ENCODE assay signal across 21 cellular contexts in the genomic region with DNA sequence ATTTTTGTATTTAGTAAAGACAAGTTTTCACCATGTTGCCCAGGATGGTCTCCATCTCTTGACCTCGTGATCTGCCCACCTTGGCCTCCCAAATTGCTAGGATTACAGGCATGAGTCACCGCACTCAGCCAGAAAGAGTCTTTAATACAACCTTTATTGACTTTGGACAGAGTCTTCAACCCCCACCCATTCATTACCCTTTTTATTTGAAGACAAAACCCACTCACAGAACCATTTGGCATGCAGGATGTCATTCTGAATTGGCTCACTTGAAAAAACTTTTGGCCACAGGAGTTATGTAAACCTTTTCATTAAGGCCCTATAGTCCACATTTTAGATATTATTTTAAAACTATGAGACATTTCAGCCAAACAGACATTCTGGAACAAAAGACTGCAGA.
DNase-seq lines count a peak whose midpoint lies in the region; ATAC-seq and TF ChIP-seq lines count a peak whose summit lies in the region.
"Had no signal": no experiment of that assay in that cellular context is flagged by ENCODE, and none has a peak within 500 bp of the region (broad histone marks: within the 10 kb centered on the region; RNA-seq: fewer than 3 reads in every experiment).

No MANE protein-coding gene starts in this region.

- no peaks in the 10 kb centered on the region for H3K36me3 Mint-ChIP-seq in activated T-cell treated with anti-CD3 and anti-CD28 coated beads, Interleukin-2, amount 50 U/mL, for 4 hours (ENCODE audit: insufficient read depth)
- no peaks in the 10 kb centered on the region for H3K36me3 Mint-ChIP-seq in activated CD4-positive, alpha-beta memory T cell treated with anti-CD3 and anti-CD28 coated beads, Interleukin-2, amount 10 ng/mL, durations not matched to agents 7 days and 5 days (ENCODE audit: low read depth)
- H3K36me3 Mint-ChIP-seq: CD8-positive, alpha-beta T cell had no signal

- POLR2A ChIA-PET in activated CD4-positive, alpha-beta memory T cell treated with anti-CD3 and anti-CD28 coated beads, Interleukin-2, amount 10 ng/mL, durations not matched to agents 7 days and 5 days (lab: Charles Lee): no interaction called here

- no peaks in the 10 kb centered on the region for H3K36me3 ChIP-seq in ACC112 (ENCODE audit: insufficient read depth, low read length)
- H3K36me3 ChIP-seq in OCI-LY3 (replicated peaks; ENCODE audit: low read depth, low read length): no peaks in the 10 kb centered on the region
- no peaks in the 10 kb centered on the region for H3K36me3 ChIP-seq in fibroblast of lung (ENCODE audit: control insufficient read depth, insufficient read depth, low read length)
- H3K36me3 ChIP-seq: BLaER1 treated with 17β-estradiol and CSF1 and Interleukin-3, amounts not matched to agents 10 nM and 100 nM; Peyer's patch had no signal

- H3K9me3 ChIP-seq in OCI-LY3 (ENCODE audit: insufficient read depth, low read length): no peaks in the 10 kb centered on the region
- no peaks in the 10 kb centered on the region for H3K9me3 ChIP-seq in fibroblast of lung (ENCODE audit: control insufficient read depth, insufficient read depth, low read depth, low read length)
- H3K9me3 ChIP-seq: A549; BLaER1 treated with 17β-estradiol and CSF1 and Interleukin-3, amounts not matched to agents 10 nM and 100 nM; Peyer's patch had no signal

- H3K4me1 ChIP-seq in ACC112 (ENCODE audit: control insufficient read depth, insufficient read depth, low read length, unreplicated experiment) (peaks cover 13% of the 10 kb centered on the region), OCI-LY3 (ENCODE audit: low read length) (peaks cover 35% of the 10 kb centered on the region), fibroblast of lung (ENCODE audit: control insufficient read depth, extremely low read depth, insufficient read depth, low read length) (no peaks in the 10 kb centered on the region)
- H3K4me1 ChIP-seq: A549; BLaER1 treated with 17β-estradiol and CSF1 and Interleukin-3, amounts not matched to agents 10 nM and 100 nM; Peyer's patch had no signal

- peak; percentile 8 for ATAC-seq in HG03025 (IDR thresholded peaks at IDR 0.05; ENCODE audit: low FRiP score, unreplicated experiment)
- ATAC-seq in activated T-cell treated with anti-CD3 and anti-CD28 coated beads, Interleukin-2, amount 50 U/mL, for 4 hours: no peak
- ATAC-seq: A549; CD8-positive, alpha-beta T cell had no signal

- CTCF ChIA-PET in activated CD4-positive, alpha-beta memory T cell treated with anti-CD3 and anti-CD28 coated beads, Interleukin-2, amount 10 ng/mL, durations not matched to agents 7 days and 5 days (lab: Charles Lee): no interaction called here

- H2AFZ ChIP-seq in ACC112 (ENCODE audit: low read length, unreplicated experiment) (peak overlapping the region; percentile 68), OCI-LY3 (ENCODE audit: low read depth, low read length) (no peak overlapping the region), fibroblast of lung (ENCODE audit: low read length) (no peak overlapping the region)

- peak overlapping the region; percentile 42 for H3K4me2 ChIP-seq in OCI-LY3 (ENCODE audit: low read length)
- peak overlapping the region; percentile 37 for H3K4me2 ChIP-seq in fibroblast of lung (ENCODE audit: extremely low read depth, insufficient read depth, low read length)
- H3K4me2 ChIP-seq: A549; BLaER1 treated with 17β-estradiol and CSF1 and Interleukin-3, amounts not matched to agents 10 nM and 100 nM had no signal

- no peak for TF ChIP-seq CTCF in OCI-LY3 (IDR thresholded peaks at IDR 0.05; ENCODE audit: low read depth, low read length)
- TF ChIP-seq CTCF in fibroblast of lung (conservative IDR thresholded peaks at IDR 0.05 in 1 of 2, IDR thresholded peaks at IDR 0.05 in 1 of 2; ENCODE audit: low read depth in 1 of 2, low read length in 2 of 2): no peak

- H3K27ac ChIP-seq in ACC112 (ENCODE audit: low read depth, low read length) (peak overlapping the region; percentile 53), OCI-LY3 (ENCODE audit: low read length) (peak overlapping the region; percentile 84), fibroblast of lung (ENCODE audit: insufficient read depth, low read length) (no peak overlapping the region)
- H3K27ac ChIP-seq: A549; BLaER1 treated with 17β-estradiol and CSF1 and Interleukin-3, amounts not matched to agents 10 nM and 100 nM; Peyer's patch; SK-N-MC had no signal

- no peak overlapping the region for H3K4me3 Mint-ChIP-seq in activated T-cell treated with anti-CD3 and anti-CD28 coated beads, Interleukin-2, amount 50 U/mL, for 4 hours
- H3K4me3 Mint-ChIP-seq in activated CD4-positive, alpha-beta memory T cell treated with anti-CD3 and anti-CD28 coated beads, Interleukin-2, amount 10 ng/mL, durations not matched to agents 7 days and 5 days: no peak overlapping the region
- H3K4me3 Mint-ChIP-seq: CD8-positive, alpha-beta T cell had no signal

- H3K27me3 ChIP-seq in ACC112 (ENCODE audit: insufficient read depth, low read length): no peaks in the 10 kb centered on the region
- no peaks in the 10 kb centered on the region for H3K27me3 ChIP-seq in OCI-LY3 (ENCODE audit: low read depth, low read length)
- H3K27me3 ChIP-seq in fibroblast of lung (ENCODE audit: control insufficient read depth, insufficient read depth, low read length): no peaks in the 10 kb centered on the region
- H3K27me3 ChIP-seq: BLaER1 treated with 17β-estradiol and CSF1 and Interleukin-3, amounts not matched to agents 10 nM and 100 nM; Peyer's patch had no signal

- H3K9ac ChIP-seq in OCI-LY3 (ENCODE audit: low read length) (peak overlapping the region; percentile 16; the same call in 1 of the 2 replicates), fibroblast of lung (ENCODE audit: insufficient read depth, low read length) (no peak overlapping the region)
- H3K9ac ChIP-seq: BLaER1 treated with 17β-estradiol and CSF1 and Interleukin-3, amounts not matched to agents 10 nM and 100 nM had no signal

- no peaks in the 10 kb centered on the region for H3K4me1 Mint-ChIP-seq in activated T-cell treated with anti-CD3 and anti-CD28 coated beads, Interleukin-2, amount 50 U/mL, for 4 hours (ENCODE audit: low read depth)
- no peaks in the 10 kb centered on the region for H3K4me1 Mint-ChIP-seq in activated CD4-positive, alpha-beta memory T cell treated with anti-CD3 and anti-CD28 coated beads, Interleukin-2, amount 10 ng/mL, durations not matched to agents 7 days and 5 days

- H3K27me3 Mint-ChIP-seq in activated T-cell treated with anti-CD3 and anti-CD28 coated beads, Interleukin-2, amount 50 U/mL, for 4 hours (ENCODE audit: low read depth): no peaks in the 10 kb centered on the region
- H3K27me3 Mint-ChIP-seq in activated CD4-positive, alpha-beta memory T cell treated with anti-CD3 and anti-CD28 coated beads, Interleukin-2, amount 10 ng/mL, durations not matched to agents 7 days and 5 days: no peaks in the 10 kb centered on the region

- H4K20me1 ChIP-seq in OCI-LY3 (ENCODE audit: insufficient read depth, low read length) (no peaks in the 10 kb centered on the region), fibroblast of lung (ENCODE audit: control insufficient read depth, extremely low read depth, insufficient read depth, low read length) (no peaks in the 10 kb centered on the region)
- H4K20me1 ChIP-seq: BLaER1 treated with 17β-estradiol and CSF1 and Interleukin-3, amounts not matched to agents 10 nM and 100 nM had no signal

- DNase-seq in fibroblast of lung (ENCODE audit: low read depth in 2 of 2): peak in 1 of 2 donors; percentile 76
- DNase-seq in SIG-M5 (lab: John Stamatoyannopoulos, UW): no peak
- DNase-seq in activated T-cell treated with anti-CD3 and anti-CD28 coated beads, Interleukin-2, amount 50 U/mL, for 4 hours: no peak
- DNase-seq in foreskin melanocyte: no peak
- DNase-seq in activated CD4-positive, alpha-beta memory T cell treated with anti-CD3 and anti-CD28 coated beads, Interleukin-2, amount 10 ng/mL, durations not matched to agents 7 days and 5 days: no peak
- DNase-seq: Calu3; CD8-positive, alpha-beta T cell; GOT3; KG1; NCI-H1092 treated with DMSO at 0.1 percent for 48 hours; NCI-H146; NCI-H2081; NCI-H510A; Peyer's patch; T-helper 1 cell had no signal

- no peaks in the 10 kb centered on the region for H3K9me3 Mint-ChIP-seq in activated T-cell treated with anti-CD3 and anti-CD28 coated beads, Interleukin-2, amount 50 U/mL, for 4 hours
- no peaks in the 10 kb centered on the region for H3K9me3 Mint-ChIP-seq in activated CD4-positive, alpha-beta memory T cell treated with anti-CD3 and anti-CD28 coated beads, Interleukin-2, amount 10 ng/mL, durations not matched to agents 7 days and 5 days
- H3K9me3 Mint-ChIP-seq: CD8-positive, alpha-beta T cell had no signal

- H3K27ac Mint-ChIP-seq in activated CD4-positive, alpha-beta memory T cell treated with anti-CD3 and anti-CD28 coated beads, Interleukin-2, amount 10 ng/mL, durations not matched to agents 7 days and 5 days: no peak overlapping the region
- H3K27ac Mint-ChIP-seq: CD8-positive, alpha-beta T cell had no signal

- H3K4me3 ChIP-seq in ACC112 (ENCODE audit: low read depth, low read length) (no peak overlapping the region), OCI-LY3 (ENCODE audit: low read length) (no peak overlapping the region), fibroblast of lung (replicated peaks in 1 of 4; ENCODE audit: control extremely low read depth in 1 of 4, insufficient read depth in 1 of 4, low read depth in 3 of 4, low read length in 4 of 4) (no peak overlapping the region)
- H3K4me3 ChIP-seq: A549; BLaER1 treated with 17β-estradiol and CSF1 and Interleukin-3, amounts not matched to agents 10 nM and 100 nM; Peyer's patch; SK-N-MC had no signal

- H3K79me2 ChIP-seq in ACC112 (ENCODE audit: control insufficient read depth, insufficient read depth, low read length, unreplicated experiment): no peaks in the 10 kb centered on the region
- H3K79me2 ChIP-seq in OCI-LY3 (ENCODE audit: low read length): no peaks in the 10 kb centered on the region
- H3K79me2 ChIP-seq in fibroblast of lung (ENCODE audit: control insufficient read depth, insufficient read depth, low read length): no peaks in the 10 kb centered on the region
